In the genomic region with DNA sequence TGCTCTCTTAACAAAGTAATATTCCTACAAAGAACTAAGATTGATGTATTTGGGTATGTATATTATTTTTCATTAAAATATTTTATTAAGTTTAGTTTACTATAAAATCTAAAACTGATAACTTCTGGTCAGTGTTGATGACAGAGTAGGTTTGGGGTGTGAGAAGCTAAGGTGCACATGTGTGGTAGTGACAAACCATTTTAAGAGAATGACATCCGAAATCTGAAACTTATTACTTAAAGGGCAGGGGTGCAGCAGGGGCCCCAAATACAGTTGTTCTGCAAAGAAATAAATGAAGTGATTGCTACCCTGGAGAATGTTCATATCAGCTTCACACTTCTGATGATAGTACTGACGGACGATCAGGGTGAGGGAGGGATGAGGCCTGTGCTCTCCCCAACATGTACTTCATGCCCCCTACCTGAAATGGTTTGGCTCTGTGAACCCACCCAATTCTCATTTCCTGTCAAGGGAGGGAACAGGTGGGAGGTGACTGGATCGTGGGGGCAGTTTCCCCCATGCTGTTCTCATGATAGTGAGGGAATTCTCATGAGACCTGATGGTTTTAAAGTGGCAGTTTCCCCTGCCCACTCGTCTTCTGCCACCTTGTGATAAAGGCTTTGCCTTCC, we compare ENCODE assay signal across 23 cellular contexts.
DNase-seq lines count a peak whose midpoint lies in the region; ATAC-seq, FAIRE-seq and TF ChIP-seq lines count a peak whose summit lies in the region.
"Had no signal": no experiment of that assay in that cellular context is flagged by ENCODE, and none has a peak within 500 bp of the region (broad histone marks: within the 10 kb centered on the region; RNA-seq: fewer than 3 reads in every experiment).

No MANE protein-coding gene starts in this region.

- intact Hi-C loops in GM12878 (cut with micrococcal nuclease; ENCODE audit: unreplicated experiment) (no loop called here), stomach (cut with DNase I; ENCODE audit: low total_unique reads) (no loop called here), sigmoid colon (cut with DNase I) (no loop called here)

- H3K27ac ChIP-seq in GM12878 (ENCODE audit: control insufficient read depth, insufficient read depth) (no peak overlapping the region), stomach (no peak overlapping the region), sigmoid colon (no peak overlapping the region)
- H3K27ac ChIP-seq: BLaER1 treated with 17β-estradiol and CSF1 and Interleukin-3, amounts not matched to agents 10 nM and 100 nM; breast epithelium; HL-60; left lung; right atrium auricular region; SK-N-MC; VCaP had no signal

- TF ChIP-seq EP300 in GM12878 (IDR thresholded peaks at IDR 0.05; ENCODE audit: borderline replicate concordance in 1 of 2, control insufficient read depth in 1 of 2, low read depth in 2 of 2, low read length in 2 of 2): no peak
- TF ChIP-seq EP300 in stomach (IDR thresholded peaks at IDR 0.05): no peak
- no peak for TF ChIP-seq EP300 in sigmoid colon (IDR thresholded peaks at IDR 0.05)

- H3K79me2 ChIP-seq in GM12878 (ENCODE audit: control insufficient read depth, insufficient read depth, low read length): no peaks in the 10 kb centered on the region

- H3K4me3 ChIP-seq in GM12865 (ENCODE audit: low read depth, low read length): no peak overlapping the region
- H3K4me3 ChIP-seq in GM12878: no peak overlapping the region
- no peak overlapping the region for H3K4me3 ChIP-seq in stomach
- H3K4me3 ChIP-seq in sigmoid colon: no peak overlapping the region
- H3K4me3 ChIP-seq: BLaER1 treated with 17β-estradiol and CSF1 and Interleukin-3, amounts not matched to agents 10 nM and 100 nM; breast epithelium; left lung; right atrium auricular region; SK-N-MC had no signal

- DNase-seq in GM12865 (ENCODE audit: low read depth): peak; percentile 46
- DNase-seq in GM19239 (ENCODE audit: insufficient read length, low spot score): no peak
- peak; percentile 33 for DNase-seq in GM12878 (ENCODE audit: low read depth, low spot score)
- no peak for DNase-seq in stomach
- DNase-seq in sigmoid colon: no peak
- DNase-seq: activated CD4-positive, alpha-beta T cell treated with anti-CD3 and anti-CD28 coated beads, Interleukin-2, amount 10 ng/mL, durations not matched to agents 24 days and 14 days; COR-L47; DMS53; GDM1; HFFc6; left lung; mesendoderm; NCI-H1436 treated with DMSO at 0.1 percent for 48 hours; NCI-H2107; stimulated activated CD4-positive, alpha-beta T cell treated with anti-CD3 and anti-CD28 coated beads, Interleukin-2, amount 100 ng/mL, for 24 hours had no signal

- in situ Hi-C loops in GM12878 (cut with MboI): loop anchor here (5.0 kb wide), 1 partner anchor 179 kb away; no protein-coding TSS in a partner anchor

- H3K9ac ChIP-seq in GM12878 (ENCODE audit: control insufficient read depth, insufficient read depth, low read length): no peak overlapping the region
- H3K9ac ChIP-seq: BLaER1 treated with 17β-estradiol and CSF1 and Interleukin-3, amounts not matched to agents 10 nM and 100 nM had no signal

- FAIRE-seq in GM19239 (lab: Jason Lieb, UNC) (peak; percentile 77), GM12878 (lab: Jason Lieb, UNC) (peak; percentile 70)

- TF ChIP-seq RAD21 in GM12878 (IDR thresholded peaks at IDR 0.05; ENCODE audit: insufficient read depth, low read depth, low read length): no peak; the same call in 1 of the 2 replicates

- H3K36me3 ChIP-seq in GM12878 (ENCODE audit: control insufficient read depth in 2 of 2, insufficient read depth in 2 of 2, low read length in 1 of 2) (no peaks in the 10 kb centered on the region), stomach (no peaks in the 10 kb centered on the region), sigmoid colon (no peaks in the 10 kb centered on the region)
- H3K36me3 ChIP-seq: BLaER1 treated with 17β-estradiol and CSF1 and Interleukin-3, amounts not matched to agents 10 nM and 100 nM; breast epithelium; left lung; right atrium auricular region had no signal

- POLR2A ChIA-PET in GM12878 (lab: Charles Lee): no interaction called here

- no peaks in the 10 kb centered on the region for H3K4me1 ChIP-seq in GM12878 (ENCODE audit: control insufficient read depth, insufficient read depth, low read length)
- H3K4me1 ChIP-seq in stomach: no peaks in the 10 kb centered on the region
- H3K4me1 ChIP-seq in sigmoid colon: no peaks in the 10 kb centered on the region
- H3K4me1 ChIP-seq: breast epithelium, left lung, right atrium auricular region had no signal

- no peak overlapping the region; the same call in 1 of the 2 replicates for H2AFZ ChIP-seq in GM12878 (ENCODE audit: control insufficient read depth, low read depth, low read length)

- RAD21 ChIA-PET in GM12878 (lab: Charles Lee; ENCODE audit: unreplicated experiment): interaction anchor here (0.5 to 1.4 kb wide), 4 partner anchors 124 to 178 kb away, joined by 3 to 4 read pairs (median 3); no protein-coding TSS in a partner anchor

- no peaks in the 10 kb centered on the region for H4K20me1 ChIP-seq in GM12878 (ENCODE audit: control insufficient read depth, insufficient read depth)
- H4K20me1 ChIP-seq: BLaER1 treated with 17β-estradiol and CSF1 and Interleukin-3, amounts not matched to agents 10 nM and 100 nM had no signal

- ATAC-seq in HG03442 (IDR thresholded peaks at IDR 0.05; ENCODE audit: unreplicated experiment): peak; percentile 40
- peak; percentile 77 for ATAC-seq in GM12878
- no peak for ATAC-seq in HG03159 (IDR thresholded peaks at IDR 0.05; ENCODE audit: unreplicated experiment)
- ATAC-seq: left lung had no signal

- SMC1A ChIA-PET in GM12878 (lab: Charles Lee; ENCODE audit: uncharacterized antibody, unreplicated experiment): interaction anchor here (0.8 to 2.3 kb wide), 7 partner anchors 123 to 410 kb away, joined by 4 to 14 read pairs (median 5); no protein-coding TSS in a partner anchor

- CTCF ChIA-PET in GM12878 (lab: Yijun Ruan, JAX): interaction anchor here (1.4 to 1.9 kb wide), 2 partner anchors 124 to 410 kb away, joined by 4 to 5 read pairs; no protein-coding TSS in a partner anchor

- TF ChIP-seq CTCF in GM12865 (IDR thresholded peaks at IDR 0.05; ENCODE audit: insufficient read depth, low read depth, low read length, missing control alignments) (no peak), GM12878 (IDR thresholded peaks at IDR 0.05 in 2 of 3, conservative IDR thresholded peaks at IDR 0.05 in 1 of 3; ENCODE audit: control insufficient read depth in 2 of 3, extremely low read depth in 1 of 3, insufficient read depth in 1 of 3, low read depth in 3 of 3, low read length in 3 of 3) (0 out of 6 replicates have a peak, but pooled peaks of 1 of the 3 experiments have one; percentile 2), stomach (IDR thresholded peaks at IDR 0.05) (no peak), sigmoid colon (IDR thresholded peaks at IDR 0.05) (no peak)

- TF ChIP-seq POLR2A in GM12878 (IDR thresholded peaks at IDR 0.05; ENCODE audit: low read depth, low read length) (no peak), stomach (IDR thresholded peaks at IDR 0.05) (no peak), sigmoid colon (IDR thresholded peaks at IDR 0.05) (no peak)

- 27% methylated on average over 5 of the region's 5 CpGs for WGBS in GM12878 (ENCODE audit: insufficient coverage, insufficient replicate concordance, low lambda C conversion rate, missing lambda C conversion rate)
- 69 to 76% (median 72%) methylated on average over 5 of the region's 5 CpGs for WGBS in stomach, 5 donors
- 75 to 78% methylated on average over 5 of the region's 5 CpGs for WGBS in sigmoid colon, 2 donors

- H3K4me2 ChIP-seq in GM12878 (ENCODE audit: control insufficient read depth, insufficient read depth): no peak overlapping the region; the same call in 1 of the 2 replicates

- BruUV-seq in GM12878 (replicated peaks; lab: Mats Ljungman, UMichigan): no TSS peak

- no peaks in the 10 kb centered on the region for H3K9me3 ChIP-seq in GM12878 (replicated peaks; ENCODE audit: control insufficient read depth, insufficient read depth, low read length)
- H3K9me3 ChIP-seq in stomach: no peaks in the 10 kb centered on the region
- peaks cover 0 to 2% (median 0%) of the 10 kb centered on the region in 4 donors for H3K9me3 ChIP-seq in sigmoid colon
- H3K9me3 ChIP-seq: BLaER1 treated with 17β-estradiol and CSF1 and Interleukin-3, amounts not matched to agents 10 nM and 100 nM; breast epithelium; left lung; right atrium auricular region had no signal

- H3K27me3 ChIP-seq in GM12878 (replicated peaks in 1 of 2; ENCODE audit: control insufficient read depth in 2 of 2, insufficient read depth in 2 of 2, low read length in 1 of 2) (no peaks in the 10 kb centered on the region), stomach (no peaks in the 10 kb centered on the region), sigmoid colon (no peaks in the 10 kb centered on the region)
- H3K27me3 ChIP-seq: BLaER1 treated with 17β-estradiol and CSF1 and Interleukin-3, amounts not matched to agents 10 nM and 100 nM; breast epithelium; left lung; right atrium auricular region had no signal

TF ChIP-seq in GM12878, 131 proteins besides CTCF, POLR2A, EP300 and RAD21 (continues in another document):
- peak; percentile 38; the same call in 1 of the 2 replicates for TF ChIP-seq DPF2 (IDR thresholded peaks at IDR 0.05)
- 0 out of 2 replicates have a peak, but pooled peaks have one; percentile 34 for TF ChIP-seq FOXM1 (IDR thresholded peaks at IDR 0.05; ENCODE audit: low read depth, low read length)
- TF ChIP-seq KLF5 (IDR thresholded peaks at IDR 0.05; ENCODE audit: partially characterized antibody): peak; percentile 56
- TF ChIP-seq SRF (IDR thresholded peaks at IDR 0.05; ENCODE audit: low read depth in 2 of 2, low read length in 2 of 2): no peak
- peak; percentile 26; the same call in 1 of the 2 replicates for TF ChIP-seq BACH1 (IDR thresholded peaks at IDR 0.05; ENCODE audit: borderline replicate concordance)
- TF ChIP-seq GABPA (IDR thresholded peaks at IDR 0.05; ENCODE audit: low read depth): no peak
- TF ChIP-seq JUND (IDR thresholded peaks at IDR 0.05; ENCODE audit: low read depth, low read length): peak; percentile 62; the same call in 1 of the 2 replicates
- TF ChIP-seq BCL11A (IDR thresholded peaks at IDR 0.05; ENCODE audit: low read depth, low read length): 0 out of 2 replicates have a peak, but pooled peaks have one; percentile 15
- peak; percentile 74 for TF ChIP-seq IKZF1 (conservative IDR thresholded peaks at IDR 0.05)
- TF ChIP-seq MEF2B (IDR thresholded peaks at IDR 0.05; ENCODE audit: partially characterized antibody, poor library complexity, severe bottlenecking): peak; percentile 87
- TF ChIP-seq NFIC (IDR thresholded peaks at IDR 0.05; ENCODE audit: low read depth, low read length): 0 out of 2 replicates have a peak, but pooled peaks have one; percentile 32
- no peak for TF ChIP-seq ATF3 (IDR thresholded peaks at IDR 0.05; ENCODE audit: borderline replicate concordance, extremely low read depth, low read depth, low read length)
- TF ChIP-seq ATF7 (IDR thresholded peaks at IDR 0.05; ENCODE audit: low read depth): peak; percentile 97

Comparison
In these comparisons a context has a peak if more than half of its experiments do, and no peak if none do; other contexts are left out.
1. DNase-seq: peak in GM12865 (single experiment) and GM12878 (single experiment); none in GM19239 (single experiment), stomach (single experiment) and sigmoid colon (single experiment).